Comparison of ENCODE assay signal across 9 cellular contexts in genomic region chr3:186520957-186521842, GRCh38. TPM values are rescaled to one million over a fixed set of nuclear protein-coding genes. Genes with fewer than 3 reads are reported as not detected.
DNase-seq lines count a peak whose midpoint lies in the region; ATAC-seq and TF ChIP-seq lines count a peak whose summit lies in the region.
"Had no signal": no experiment of that assay in that cellular context is flagged by ENCODE, and none has a peak within 500 bp of the region (broad histone marks: within the 10 kb centered on the region; RNA-seq: fewer than 3 reads in every experiment).

No MANE protein-coding gene starts in this region.

- peaks cover 4 to 7% of the 10 kb centered on the region in 2 donors for H3K27me3 Mint-ChIP-seq in stimulated activated naive B cell treated with anti-CD40 and anti-IgM and Interleukin-4, amounts not matched to agents 10 μg/mL and 1 μg/mL and 100 μg/mL, for 72 hours

- in situ Hi-C loops in Panc1 (cut with HindIII; ENCODE audit: low pct_unique_long_range_greater_than_20kb, low sequenced_read_pairs), result no loop called here
- in situ Hi-C loops in gastrocnemius medialis (cut with MboI; ENCODE audit: low sequenced_read_pairs in 4 of 4), result no loop called here

- H3K4me3 ChIP-seq in Panc1 (ENCODE audit: low read depth in 2 of 2, low read length in 2 of 2) (no peak overlapping the region), gastrocnemius medialis (no peak overlapping the region), testis (no peak overlapping the region)

- H3K4me1 Mint-ChIP-seq in stimulated activated naive B cell treated with anti-CD40 and anti-IgM and Interleukin-4, amounts not matched to agents 10 μg/mL and 1 μg/mL and 100 μg/mL, for 72 hours, result peaks cover 37 to 59% of the 10 kb centered on the region in 2 donors

- peaks cover 12% of the 10 kb centered on the region for H3K27me3 ChIP-seq in Panc1 (ENCODE audit: control insufficient read depth, insufficient read depth, low read length)
- H3K27me3 ChIP-seq in gastrocnemius medialis, result peaks cover 0 to 5% (median 2%) of the 10 kb centered on the region in 3 donors
- no peaks in the 10 kb centered on the region for H3K27me3 ChIP-seq in testis

- H3K9me3 ChIP-seq in Panc1 (ENCODE audit: control insufficient read depth, insufficient read depth, low read depth, low read length) (no peaks in the 10 kb centered on the region), gastrocnemius medialis (no peaks in the 10 kb centered on the region), testis (no peaks in the 10 kb centered on the region)

- no peaks in the 10 kb centered on the region for H3K4me1 ChIP-seq in Panc1 (ENCODE audit: control insufficient read depth, insufficient read depth, low read length)
- H3K4me1 ChIP-seq in gastrocnemius medialis, result no peaks in the 10 kb centered on the region
- H3K4me1 ChIP-seq in testis, result no peaks in the 10 kb centered on the region

- DNase-seq in stimulated activated CD4-positive, alpha-beta T cell treated with anti-CD3 and anti-CD28 coated beads, Interleukin-15, amount 100 ng/mL, for 24 hours, result peak; percentile 65
- no peak for DNase-seq in stimulated activated CD4-positive, alpha-beta T cell treated with anti-CD3 and anti-CD28 coated beads, Interleukin-12 subunit alpha, Interleukin-12 subunit beta, amount 100 ng/mL, for 4 hours
- DNase-seq in Panc1 (ENCODE audit: low read depth, low spot score) (no peak), gastrocnemius medialis (no peak), SKM-1 treated with dmso at 0.1 percent for 144 hours (lab: John Stamatoyannopoulos, UW; ENCODE audit: unreplicated experiment) (no peak), testis (no peak)
- DNase-seq in stimulated activated naive B cell treated with anti-CD40 and anti-IgM and Interleukin-4, amounts not matched to agents 10 μg/mL and 1 μg/mL and 100 μg/mL, for 72 hours, result peak; percentile 72

- TF ChIP-seq CTCF in Panc1 (IDR thresholded peaks at IDR 0.05) (no peak), gastrocnemius medialis (IDR thresholded peaks at IDR 0.05 in 4 of 5, conservative IDR thresholded peaks at IDR 0.05 in 1 of 5) (no peak), testis (IDR thresholded peaks at IDR 0.05) (no peak)

- ATAC-seq in HG02763 (IDR thresholded peaks at IDR 0.05; ENCODE audit: unreplicated experiment), result peak; percentile 60
- ATAC-seq in Panc1, result 0 out of 2 replicates have a peak, but pooled peaks have one; percentile 43
- ATAC-seq in stimulated activated naive B cell treated with anti-CD40 and anti-IgM and Interleukin-4, amounts not matched to agents 10 μg/mL and 1 μg/mL and 100 μg/mL, for 72 hours (replicated peaks), result peak; percentile 69 to 70
- no peak for ATAC-seq in gastrocnemius medialis

- H3K4me3 Mint-ChIP-seq in stimulated activated naive B cell treated with anti-CD40 and anti-IgM and Interleukin-4, amounts not matched to agents 10 μg/mL and 1 μg/mL and 100 μg/mL, for 72 hours, result peak overlapping the region; percentile 0 to 56

- POLR2A ChIA-PET in Panc1 (lab: Charles Lee), result no interaction called here

- peak overlapping the region; percentile 15 for H3K27ac Mint-ChIP-seq in stimulated activated naive B cell treated with anti-CD40 and anti-IgM and Interleukin-4, amounts not matched to agents 10 μg/mL and 1 μg/mL and 100 μg/mL, for 72 hours

- CTCF ChIA-PET in Panc1 (lab: Charles Lee), result no interaction called here

- 73 to 79% methylated on average over 8 to 10 of the region's 10 CpGs for WGBS in testis, 2 donors

- H3K36me3 Mint-ChIP-seq in stimulated activated naive B cell treated with anti-CD40 and anti-IgM and Interleukin-4, amounts not matched to agents 10 μg/mL and 1 μg/mL and 100 μg/mL, for 72 hours, result peaks cover 0 to under 1% of the 10 kb centered on the region in 2 donors

- BruUV-seq in Panc1 (replicated peaks; lab: Mats Ljungman, UMichigan), result no TSS peak

- H3K36me3 ChIP-seq in Panc1 (ENCODE audit: control insufficient read depth, insufficient read depth, low read length), result no peaks in the 10 kb centered on the region
- no peaks in the 10 kb centered on the region for H3K36me3 ChIP-seq in gastrocnemius medialis
- no peaks in the 10 kb centered on the region for H3K36me3 ChIP-seq in testis (ENCODE audit: low read depth, missing control alignments)

- intact Hi-C loops in Panc1 (cut with micrococcal nuclease; ENCODE audit: unreplicated experiment) (no loop called here), gastrocnemius medialis (cut with DNase I; ENCODE audit: low total_unique reads) (no loop called here), testis (cut with DNase I; ENCODE audit: low total_unique reads) (no loop called here)

- TF ChIP-seq POLR2A in gastrocnemius medialis (IDR thresholded peaks at IDR 0.05) (no peak), testis (IDR thresholded peaks at IDR 0.05) (no peak)

- H3K9me3 Mint-ChIP-seq in stimulated activated naive B cell treated with anti-CD40 and anti-IgM and Interleukin-4, amounts not matched to agents 10 μg/mL and 1 μg/mL and 100 μg/mL, for 72 hours, result peaks cover 0 to 3% of the 10 kb centered on the region in 2 donors

- H3K27ac ChIP-seq in Panc1 (ENCODE audit: low read length) (no peak overlapping the region), gastrocnemius medialis (no peak overlapping the region), testis (no peak overlapping the region)
- H3K27ac ChIP-seq: KMS-11 had no signal

RNA-seq across cellular contexts. Expression of gene CRYGS, which starts 23.0 kb away (rescaled TPM):
- total RNA-seq in Panc1 (2021; ENCODE audit: unreplicated experiment) (2.8 TPM), gastrocnemius medialis (1 to 10 TPM in 1 of 4 donors, not detected in 3; 2.1 TPM), testis (1 to 10 TPM; 6.1 to 8.6 TPM)
- polyA plus RNA-seq in Panc1 (2012; ENCODE audit: insufficient read length), result 0.98 TPM
- polyA plus RNA-seq in testis (ENCODE audit: insufficient read depth, low read depth, low replicate concordance), result 6.3 TPM

RNA-seq across cellular contexts. Expression of gene TBCCD1, which starts 45.9 kb away (rescaled TPM):
- total RNA-seq in Panc1 (2021; ENCODE audit: unreplicated experiment) (14.5 TPM), gastrocnemius medialis (10 to 100 TPM in 1 of 4 donors, 1 to 10 TPM in 3; 7.3 to 10.7 (median 8.0) TPM), testis (10 to 100 TPM; 33.1 to 35.0 TPM)
- 8.3 TPM for polyA plus RNA-seq in Panc1 (2012; ENCODE audit: insufficient read length)
- 43.4 TPM for polyA plus RNA-seq in testis (ENCODE audit: insufficient read depth, low read depth, low replicate concordance)

RNA-seq across cellular contexts. Expression of gene DNAJB11, which starts 49.3 kb away (rescaled TPM):
- total RNA-seq in Panc1 (2021; ENCODE audit: unreplicated experiment), result 87.9 TPM
- 81.7 TPM for polyA plus RNA-seq in Panc1 (2012; ENCODE audit: insufficient read length)
- total RNA-seq in gastrocnemius medialis, result 10 to 100 TPM; 15.1 to 24.7 (median 23.0) TPM
- total RNA-seq in testis, result 10 to 100 TPM; 39.3 to 60.2 TPM
- 58.5 TPM for polyA plus RNA-seq in testis (ENCODE audit: insufficient read depth, low read depth, low replicate concordance)

Comparison
In these comparisons a context has a peak if more than half of its experiments do, and no peak if none do; other contexts are left out.
1. DNase-seq: peak in stimulated activated CD4-positive, alpha-beta T cell treated with anti-CD3 and anti-CD28 coated beads, Interleukin-15, amount 100 ng/mL, for 24 hours (single experiment) and stimulated activated naive B cell treated with anti-CD40 and anti-IgM and Interleukin-4, amounts not matched to agents 10 μg/mL and 1 μg/mL and 100 μg/mL, for 72 hours (single experiment); none in stimulated activated CD4-positive, alpha-beta T cell treated with anti-CD3 and anti-CD28 coated beads, Interleukin-12 subunit alpha, Interleukin-12 subunit beta, amount 100 ng/mL, for 4 hours (single experiment), Panc1 (single experiment), gastrocnemius medialis (0 of 2), SKM-1 treated with dmso at 0.1 percent for 144 hours (single experiment) and testis (single experiment).
2. ATAC-seq: peak in HG02763 (single experiment), Panc1 (single experiment) and stimulated activated naive B cell treated with anti-CD40 and anti-IgM and Interleukin-4, amounts not matched to agents 10 μg/mL and 1 μg/mL and 100 μg/mL, for 72 hours (2 of 2); none in gastrocnemius medialis (0 of 2).